Comparison of ENCODE assay signal across 1 cellular context in genomic region chr1:65265296-65266271, GRCh38.
TF ChIP-seq lines count a peak whose summit lies in the region.

No MANE protein-coding gene starts in this region.

TF ChIP-seq in HepG2, 621 proteins besides CTCF, POLR2A, EP300 and RAD21 (continued from another document and continues in another):
- no peak for TF ChIP-seq RNF219 (CRISPR knock-in tag; IDR thresholded peaks at IDR 0.05)
- TF ChIP-seq GABPB1 (CRISPR knock-in tag; IDR thresholded peaks at IDR 0.05) = peak; percentile 80
- no peak for TF ChIP-seq ZNF496 (CRISPR knock-in tag; IDR thresholded peaks at IDR 0.05; ENCODE audit: insufficient replicate concordance)
- 0 out of 4 replicates have a peak, but pooled peaks have one; percentile 41 for TF ChIP-seq KLF16 (CRISPR knock-in tag; IDR thresholded peaks at IDR 0.05)
- peak; percentile 34; the same call in 1 of the 2 replicates for TF ChIP-seq ZNF609 (CRISPR knock-in tag; IDR thresholded peaks at IDR 0.05; ENCODE audit: borderline replicate concordance)
- TF ChIP-seq MXD3 (CRISPR knock-in tag; IDR thresholded peaks at IDR 0.05) = no peak
- no peak for TF ChIP-seq RARA (CRISPR knock-in tag; IDR thresholded peaks at IDR 0.05)
- peak; percentile 83 for TF ChIP-seq POGK (CRISPR knock-in tag; conservative IDR thresholded peaks at IDR 0.05)
- no peak for TF ChIP-seq ATF7 (IDR thresholded peaks at IDR 0.05)
- no peak for TF ChIP-seq ATF7 (CRISPR knock-in tag; IDR thresholded peaks at IDR 0.05)
- 0 out of 2 replicates have a peak, but pooled peaks have one; percentile 31 for TF ChIP-seq ZNF704 (CRISPR knock-in tag; IDR thresholded peaks at IDR 0.05; ENCODE audit: borderline replicate concordance)
- peak; percentile 49; the same call in 1 of the 2 replicates for TF ChIP-seq BHLHE40 (IDR thresholded peaks at IDR 0.05; ENCODE audit: low read length)
- TF ChIP-seq ZFYVE20 (CRISPR knock-in tag; IDR thresholded peaks at IDR 0.05; ENCODE audit: borderline replicate concordance, low read depth) = peak; percentile 33; the same call in 1 of the 2 replicates
- no peak for TF ChIP-seq ZNF510 (CRISPR knock-in tag; IDR thresholded peaks at IDR 0.05; ENCODE audit: low read depth)
- TF ChIP-seq SMAD9 (CRISPR knock-in tag; IDR thresholded peaks at IDR 0.05) = no peak
- 0 out of 2 replicates have a peak, but pooled peaks have one; percentile 30 for TF ChIP-seq TFE3 (CRISPR knock-in tag; IDR thresholded peaks at IDR 0.05)
- 0 out of 2 replicates have a peak, but pooled peaks have one; percentile 12 for TF ChIP-seq SOX5 (CRISPR knock-in tag; IDR thresholded peaks at IDR 0.05; ENCODE audit: borderline replicate concordance)
- TF ChIP-seq ZNF121 (CRISPR knock-in tag; IDR thresholded peaks at IDR 0.05) = no peak
- no peak for TF ChIP-seq RBFOX2 (IDR thresholded peaks at IDR 0.05; ENCODE audit: low read depth, low read length)
- TF ChIP-seq IRF2 (CRISPR knock-in tag; IDR thresholded peaks at IDR 0.05) = no peak
- no peak for TF ChIP-seq PHF5A (CRISPR knock-in tag; IDR thresholded peaks at IDR 0.05; ENCODE audit: low read depth, unreplicated experiment)
- peak; percentile 82; the same call in 1 of the 2 replicates for TF ChIP-seq KDM5B (CRISPR knock-in tag; IDR thresholded peaks at IDR 0.05; ENCODE audit: borderline replicate concordance)
- peak; percentile 35; the same call in 1 of the 2 replicates for TF ChIP-seq ZNF784 (CRISPR knock-in tag; IDR thresholded peaks at IDR 0.05; ENCODE audit: borderline replicate concordance)
- TF ChIP-seq HNF1A (IDR thresholded peaks at IDR 0.05; ENCODE audit: low read depth) = no peak
- TF ChIP-seq HNF1A (CRISPR knock-in tag; IDR thresholded peaks at IDR 0.05; ENCODE audit: borderline replicate concordance) = no peak
- TF ChIP-seq ZNF441 (CRISPR knock-in tag; IDR thresholded peaks at IDR 0.05; ENCODE audit: borderline replicate concordance) = 0 out of 2 replicates have a peak, but pooled peaks have one; percentile 64
- TF ChIP-seq PRDM10 (CRISPR knock-in tag; IDR thresholded peaks at IDR 0.05; ENCODE audit: low read depth) = no peak
- no peak for TF ChIP-seq ZNF749 (CRISPR knock-in tag; IDR thresholded peaks at IDR 0.05; ENCODE audit: borderline replicate concordance)
